8 cellular contexts compared by ENCODE assay signal in genomic region chr2:218259099-218259921, GRCh38. TPM values are rescaled to one million over a fixed set of nuclear protein-coding genes. Genes with fewer than 3 reads are reported as not detected.
DNase-seq lines count a peak whose midpoint lies in the region; ATAC-seq, FAIRE-seq and TF ChIP-seq lines count a peak whose summit lies in the region.

No MANE protein-coding gene starts in this region.

- 73 to 76% methylated on average over 14 to 15 of the region's 15 CpGs for WGBS in body of pancreas, 2 donors
- WGBS in HepG2 (ENCODE audit: low lambda C conversion rate), result 60% methylated on average over 15 of the region's 15 CpGs
- 25 to 47% methylated on average over 14 to 15 of the region's 15 CpGs for WGBS in testis, 2 donors

- H3K9me3 Mint-ChIP-seq in T-helper 2 cell treated with Interferon-gamma antibody and Interleukin-4, amounts not matched to agents 5 μg/mL and 100 μg/mL, for 36 hours, result no peaks in the 10 kb centered on the region

- H3K27me3 ChIP-seq in body of pancreas (no peaks in the 10 kb centered on the region), HepG2 (ENCODE audit: control insufficient read depth in 1 of 2, insufficient read depth in 2 of 2, low read length in 2 of 2) (no peaks in the 10 kb centered on the region), testis (no peaks in the 10 kb centered on the region)

- no peaks in the 10 kb centered on the region for H3K9me3 ChIP-seq in body of pancreas
- H3K9me3 ChIP-seq in HepG2 (ENCODE audit: low read length), result no peaks in the 10 kb centered on the region
- H3K9me3 ChIP-seq in testis, result no peaks in the 10 kb centered on the region

- TF ChIP-seq CTCF in body of pancreas (IDR thresholded peaks at IDR 0.05) (no peak), HepG2 (CRISPR knock-in tag; IDR thresholded peaks at IDR 0.05) (no peak), testis (IDR thresholded peaks at IDR 0.05) (no peak), GM10248 (IDR thresholded peaks at IDR 0.05; ENCODE audit: control extremely low read depth, extremely low read depth, low read depth, missing control alignments) (no peak)

- peaks cover 30% of the 10 kb centered on the region for H3K4me1 ChIP-seq in body of pancreas
- peaks cover 36% of the 10 kb centered on the region for H3K4me1 ChIP-seq in HepG2 (ENCODE audit: insufficient read depth, low read length)
- peaks cover 46% of the 10 kb centered on the region for H3K4me1 ChIP-seq in testis

- H3K4me3 ChIP-seq in body of pancreas, result no peak overlapping the region
- no peak overlapping the region for H3K4me3 ChIP-seq in HepG2 (replicated peaks in 1 of 3; ENCODE audit: insufficient read depth in 1 of 3, low read depth in 2 of 3, low read length in 3 of 3)
- no peak overlapping the region for H3K4me3 ChIP-seq in testis

- no peak overlapping the region for H3K4me3 Mint-ChIP-seq in T-helper 2 cell treated with Interferon-gamma antibody and Interleukin-4, amounts not matched to agents 5 μg/mL and 100 μg/mL, for 36 hours

- H2AFZ ChIP-seq in HepG2 (ENCODE audit: low read length), result no peak overlapping the region

- H3K27me3 Mint-ChIP-seq in T-helper 2 cell treated with Interferon-gamma antibody and Interleukin-4, amounts not matched to agents 5 μg/mL and 100 μg/mL, for 36 hours (ENCODE audit: low read depth), result no peaks in the 10 kb centered on the region

- CTCF ChIA-PET in HepG2 (lab: Yijun Ruan, JAX; ENCODE audit: low intra/inter-chr PET ratio, low total read pairs), result no interaction called here
- CTCF ChIA-PET in GM10248 (lab: Yijun Ruan, JAX), result interaction anchor here (1.2 to 8.3 kb wide), 6 partner anchors 8 to 88 kb away, joined by 4 to 57 read pairs (median 4); partner anchors contain the start of genes AAMP and PNKD

- no peak for DNase-seq in T-helper 2 cell treated with Interferon-gamma antibody and Interleukin-4, amounts not matched to agents 5 μg/mL and 100 μg/mL, for 36 hours (ENCODE audit: low spot score)
- no peak for DNase-seq in T-helper 2 cell
- peak in 3 of 4 donors; percentile 36 to 70 (median 49) for DNase-seq in body of pancreas
- DNase-seq in HepG2 (ENCODE audit: low spot score), result no peak
- peak; percentile 82 for DNase-seq in testis
- DNase-seq in GM10248 (ENCODE audit: extremely low spot score), result no peak
- DNase-seq in pons (ENCODE audit: low spot score), result no peak

- peak; percentile 36 for ATAC-seq in body of pancreas
- ATAC-seq in HepG2, result peak; percentile 17
- no peak for ATAC-seq in GM18870 (IDR thresholded peaks at IDR 0.05; ENCODE audit: unreplicated experiment)

- peak overlapping the region; percentile 45 for H3K27ac Mint-ChIP-seq in T-helper 2 cell treated with Interferon-gamma antibody and Interleukin-4, amounts not matched to agents 5 μg/mL and 100 μg/mL, for 36 hours

- no peak overlapping the region for H3K4me2 ChIP-seq in HepG2 (ENCODE audit: low read depth, low read length)

- H3K36me3 ChIP-seq in body of pancreas (replicated peaks in 1 of 2; ENCODE audit: insufficient read depth in 1 of 2, low read depth in 2 of 2), result peaks cover 0 to 4% of the 10 kb centered on the region in 2 donors
- H3K36me3 ChIP-seq in HepG2 (replicated peaks in 1 of 2; ENCODE audit: control insufficient read depth in 1 of 2, insufficient read depth in 2 of 2, low read length in 2 of 2), result peaks cover 15 to 27% of the 10 kb centered on the region in 2 experiments
- H3K36me3 ChIP-seq in testis (ENCODE audit: low read depth, missing control alignments), result no peaks in the 10 kb centered on the region

- TF ChIP-seq POLR2A in body of pancreas (IDR thresholded peaks at IDR 0.05) (peak in 1 of 3 donors; percentile 15), HepG2 (IDR thresholded peaks at IDR 0.05; ENCODE audit: insufficient read depth in 1 of 2, low read depth in 2 of 2, low read length in 2 of 2) (no peak), testis (IDR thresholded peaks at IDR 0.05) (no peak)

- in situ Hi-C loops in HepG2 (cut with HindIII; ENCODE audit: extremely low pct_ligation_motif_present, low pct_unique_long_range_greater_than_20kb), result no loop called here

- no peak for TF ChIP-seq EP300 in HepG2 (IDR thresholded peaks at IDR 0.05; ENCODE audit: low read depth in 2 of 2, low read length in 2 of 2)
- no peak for TF ChIP-seq EP300 in HepG2 (CRISPR knock-in tag; IDR thresholded peaks at IDR 0.05; ENCODE audit: borderline replicate concordance)

- H3K79me2 ChIP-seq in HepG2 (ENCODE audit: insufficient read depth, low read length), result no peaks in the 10 kb centered on the region

- no peak overlapping the region for H3K9ac ChIP-seq in HepG2 (ENCODE audit: insufficient read depth, low read depth, low read length)

- H3K36me3 Mint-ChIP-seq in T-helper 2 cell treated with Interferon-gamma antibody and Interleukin-4, amounts not matched to agents 5 μg/mL and 100 μg/mL, for 36 hours (ENCODE audit: low read depth), result peaks cover 23% of the 10 kb centered on the region

- intact Hi-C loops in body of pancreas (cut with DNase I) (no loop called here), HepG2 (cut with micrococcal nuclease; ENCODE audit: unreplicated experiment) (loop anchor here (5.0 kb wide), 1 partner anchor 72 kb away; no protein-coding TSS in a partner anchor), testis (cut with DNase I; ENCODE audit: low total_unique reads) (no loop called here)

- H3K27ac ChIP-seq in body of pancreas (peak overlapping the region; percentile 15 to 66 (median 41)), HepG2 (ENCODE audit: extremely low read length, insufficient read depth, low read length) (no peak overlapping the region), testis (peak overlapping the region; percentile 37 to 75)

- POLR2A ChIA-PET in HepG2 (lab: Yijun Ruan, JAX) (interaction anchor here (1.3 to 6.6 kb wide), 2 partner anchors 11 to 16 kb away, joined by 3 to 27 read pairs; partner anchors contain the start of genes AAMP and PNKD), GM10248 (lab: Yijun Ruan, JAX) (interaction anchor here (1.8 kb wide), 1 partner anchor 11 kb away, joined by 5 read pairs; the partner anchor contains the start of genes AAMP and PNKD)

- FAIRE-seq in HepG2 (lab: Jason Lieb, UNC), result no peak

- peaks cover 17% of the 10 kb centered on the region for H3K4me1 Mint-ChIP-seq in T-helper 2 cell treated with Interferon-gamma antibody and Interleukin-4, amounts not matched to agents 5 μg/mL and 100 μg/mL, for 36 hours (ENCODE audit: low read depth)

- BruUV-seq in HepG2 (replicated peaks; lab: Mats Ljungman, UMichigan), result no TSS peak

- TF ChIP-seq RAD21 in HepG2 (CRISPR knock-in tag; IDR thresholded peaks at IDR 0.05), result no peak

- no peaks in the 10 kb centered on the region for H4K20me1 ChIP-seq in HepG2 (ENCODE audit: insufficient read depth, low read length)

RNA-seq across cellular contexts. Expression of gene GPBAR1, which starts 1.5 kb away (rescaled TPM):
- total RNA-seq in body of pancreas (10 to 100 TPM in 1 of 2 donors, 1 to 10 TPM in 1; 3.1 to 90.3 TPM), HepG2 (2016; rRNA removed; fragmentation: Illumina TruSeq; extraction: Trizol) (0.09 TPM in 1 of 2 replicates, not detected in the other), testis (1 to 10 TPM; 1.5 to 1.8 TPM)
- not detected in 2 replicates for total RNA-seq in HepG2 (2016; cell fraction: cytosol; rRNA removed; fragmentation: Illumina TruSeq; extraction: Trizol; ENCODE audit: low read depth)
- total RNA-seq in HepG2 (2016; cell fraction: insoluble cytoplasmic fraction; rRNA removed; fragmentation: Illumina TruSeq; extraction: Trizol), result 0.15 TPM in 1 of 2 replicates, not detected in the other
- total RNA-seq in HepG2 (2016; cell fraction: membrane; rRNA removed; fragmentation: Illumina TruSeq; extraction: Trizol), result 0.17 TPM in 1 of 2 replicates, not detected in the other
- 0.25 and 0.38 TPM in 2 replicates for total RNA-seq in HepG2 (2016; cell fraction: nucleus; rRNA removed; fragmentation: Illumina TruSeq; extraction: Trizol)
- polyA plus RNA-seq in HepG2 (2011; rRNA removed) (0.05 and 0.09 TPM in 2 replicates), testis (ENCODE audit: insufficient read depth, low read depth, low replicate concordance) (3.4 TPM)
- polyA plus RNA-seq in HepG2 (2011; cell fraction: cytosol; rRNA removed), result 0.05 and 0.12 TPM in 2 replicates
- polyA plus RNA-seq in HepG2 (2011; cell fraction: nucleus; rRNA removed), result 0.45 and 0.68 TPM in 2 replicates
- 0.09 and 0.11 TPM in 2 replicates for polyA plus RNA-seq in HepG2 (2012)
- 0.08 and 0.22 TPM in 2 replicates for polyA plus RNA-seq in HepG2 (2016; cell fraction: cytosol; fragmentation: Illumina TruSeq; extraction: Trizol; ENCODE audit: low read depth)
- 0.16 TPM in 1 of 2 replicates, not detected in the other for polyA plus RNA-seq in HepG2 (2016; cell fraction: insoluble cytoplasmic fraction; fragmentation: Illumina TruSeq; extraction: Trizol; ENCODE audit: low read depth)
- 0.22 and 0.27 TPM in 2 replicates for polyA plus RNA-seq in HepG2 (2016; cell fraction: membrane; fragmentation: Illumina TruSeq; extraction: Trizol; ENCODE audit: low read depth)
- not detected in 2 replicates for polyA plus RNA-seq in HepG2 (2016; cell fraction: nucleus; fragmentation: Illumina TruSeq; extraction: Trizol; ENCODE audit: insufficient read depth, low read depth)
- polyA minus RNA-seq in HepG2 (2011; rRNA and poly(A)+ RNA removed; ENCODE audit: low replicate concordance), result 0.12 and 1.2 TPM in 2 replicates
- not detected in 2 replicates for polyA minus RNA-seq in HepG2 (2011; cell fraction: cytosol; rRNA and poly(A)+ RNA removed)
- 1.2 and 1.5 TPM in 2 replicates for polyA minus RNA-seq in HepG2 (2011; cell fraction: nucleus; rRNA and poly(A)+ RNA removed)

RNA-seq across cellular contexts. Expression of gene AAMP, which starts 10.6 kb away (rescaled TPM):
- total RNA-seq in body of pancreas (100 to 1,000 TPM in 1 of 2 donors, 10 to 100 TPM in 1; 61.5 to 114 TPM), HepG2 (2016; rRNA removed; fragmentation: Illumina TruSeq; extraction: Trizol) (186 and 241 TPM in 2 replicates), testis (100 to 1,000 TPM; 154 to 177 TPM)
- total RNA-seq in HepG2 (2016; cell fraction: cytosol; rRNA removed; fragmentation: Illumina TruSeq; extraction: Trizol; ENCODE audit: low read depth), result 26.6 and 29.2 TPM in 2 replicates
- 202 and 247 TPM in 2 replicates for total RNA-seq in HepG2 (2016; cell fraction: insoluble cytoplasmic fraction; rRNA removed; fragmentation: Illumina TruSeq; extraction: Trizol)
- total RNA-seq in HepG2 (2016; cell fraction: membrane; rRNA removed; fragmentation: Illumina TruSeq; extraction: Trizol), result 56.8 and 59.3 TPM in 2 replicates
- total RNA-seq in HepG2 (2016; cell fraction: nucleus; rRNA removed; fragmentation: Illumina TruSeq; extraction: Trizol), result 85.4 and 91.7 TPM in 2 replicates
- polyA plus RNA-seq in HepG2 (2011; rRNA removed) (110 and 119 TPM in 2 replicates), testis (ENCODE audit: insufficient read depth, low read depth, low replicate concordance) (112 TPM)
- 138 and 202 TPM in 2 replicates for polyA plus RNA-seq in HepG2 (2011; cell fraction: cytosol; rRNA removed)
- 161 and 181 TPM in 2 replicates for polyA plus RNA-seq in HepG2 (2011; cell fraction: nucleus; rRNA removed)
- polyA plus RNA-seq in HepG2 (2012), result 99.2 and 104 TPM in 2 replicates
- polyA plus RNA-seq in HepG2 (2016; cell fraction: cytosol; fragmentation: Illumina TruSeq; extraction: Trizol; ENCODE audit: low read depth), result 13.9 and 16.0 TPM in 2 replicates
- 224 and 231 TPM in 2 replicates for polyA plus RNA-seq in HepG2 (2016; cell fraction: insoluble cytoplasmic fraction; fragmentation: Illumina TruSeq; extraction: Trizol; ENCODE audit: low read depth)
- polyA plus RNA-seq in HepG2 (2016; cell fraction: membrane; fragmentation: Illumina TruSeq; extraction: Trizol; ENCODE audit: low read depth), result 30.9 and 33.2 TPM in 2 replicates
- 127 and 131 TPM in 2 replicates for polyA plus RNA-seq in HepG2 (2016; cell fraction: nucleus; fragmentation: Illumina TruSeq; extraction: Trizol; ENCODE audit: insufficient read depth, low read depth)
- polyA minus RNA-seq in HepG2 (2011; rRNA and poly(A)+ RNA removed; ENCODE audit: low replicate concordance), result 41.5 and 143 TPM in 2 replicates
- polyA minus RNA-seq in HepG2 (2011; cell fraction: cytosol; rRNA and poly(A)+ RNA removed), result 58.2 and 63.3 TPM in 2 replicates
- 39.9 and 43.6 TPM in 2 replicates for polyA minus RNA-seq in HepG2 (2011; cell fraction: nucleus; rRNA and poly(A)+ RNA removed)

RNA-seq across cellular contexts. Expression of gene PNKD, which starts 11.0 kb away (rescaled TPM):
- total RNA-seq in body of pancreas, result 10 to 100 TPM; 17.1 to 21.3 TPM
- 50.0 and 55.9 TPM in 2 replicates for total RNA-seq in HepG2 (2016; rRNA removed; fragmentation: Illumina TruSeq; extraction: Trizol)
- 21.6 and 27.3 TPM in 2 replicates for total RNA-seq in HepG2 (2016; cell fraction: cytosol; rRNA removed; fragmentation: Illumina TruSeq; extraction: Trizol; ENCODE audit: low read depth)
- 48.3 and 59.8 TPM in 2 replicates for total RNA-seq in HepG2 (2016; cell fraction: insoluble cytoplasmic fraction; rRNA removed; fragmentation: Illumina TruSeq; extraction: Trizol)
- total RNA-seq in HepG2 (2016; cell fraction: membrane; rRNA removed; fragmentation: Illumina TruSeq; extraction: Trizol), result 30.6 and 30.7 TPM in 2 replicates
- 34.2 and 39.5 TPM in 2 replicates for total RNA-seq in HepG2 (2016; cell fraction: nucleus; rRNA removed; fragmentation: Illumina TruSeq; extraction: Trizol)
- 78.0 and 80.4 TPM in 2 replicates for polyA plus RNA-seq in HepG2 (2011; rRNA removed)
- 48.4 and 76.6 TPM in 2 replicates for polyA plus RNA-seq in HepG2 (2011; cell fraction: cytosol; rRNA removed)
- 76.3 and 77.5 TPM in 2 replicates for polyA plus RNA-seq in HepG2 (2011; cell fraction: nucleus; rRNA removed)
- 59.5 and 60.9 TPM in 2 replicates for polyA plus RNA-seq in HepG2 (2012)
- polyA plus RNA-seq in HepG2 (2016; cell fraction: cytosol; fragmentation: Illumina TruSeq; extraction: Trizol; ENCODE audit: low read depth), result 24.9 and 29.3 TPM in 2 replicates
- polyA plus RNA-seq in HepG2 (2016; cell fraction: insoluble cytoplasmic fraction; fragmentation: Illumina TruSeq; extraction: Trizol; ENCODE audit: low read depth), result 58.0 and 59.1 TPM in 2 replicates
- 31.6 and 35.4 TPM in 2 replicates for polyA plus RNA-seq in HepG2 (2016; cell fraction: membrane; fragmentation: Illumina TruSeq; extraction: Trizol; ENCODE audit: low read depth)
- 73.5 and 80.9 TPM in 2 replicates for polyA plus RNA-seq in HepG2 (2016; cell fraction: nucleus; fragmentation: Illumina TruSeq; extraction: Trizol; ENCODE audit: insufficient read depth, low read depth)
- polyA minus RNA-seq in HepG2 (2011; rRNA and poly(A)+ RNA removed; ENCODE audit: low replicate concordance), result 33.3 and 44.2 TPM in 2 replicates
- 15.5 and 20.7 TPM in 2 replicates for polyA minus RNA-seq in HepG2 (2011; cell fraction: cytosol; rRNA and poly(A)+ RNA removed)
- polyA minus RNA-seq in HepG2 (2011; cell fraction: nucleus; rRNA and poly(A)+ RNA removed), result 9.7 and 10.9 TPM in 2 replicates
- total RNA-seq in testis, result 10 to 100 TPM; 79.3 to 84.2 TPM
- 90.7 TPM for polyA plus RNA-seq in testis (ENCODE audit: insufficient read depth, low read depth, low replicate concordance)

RNA-seq across cellular contexts. Expression of gene TMBIM1, which starts 33.0 kb away (rescaled TPM):
- total RNA-seq in body of pancreas, result 100 to 1,000 TPM; 125 to 148 TPM
- total RNA-seq in HepG2 (2016; rRNA removed; fragmentation: Illumina TruSeq; extraction: Trizol), result 69.7 and 139 TPM in 2 replicates
- 37.2 and 38.6 TPM in 2 replicates for total RNA-seq in HepG2 (2016; cell fraction: cytosol; rRNA removed; fragmentation: Illumina TruSeq; extraction: Trizol; ENCODE audit: low read depth)
- 57.8 and 142 TPM in 2 replicates for total RNA-seq in HepG2 (2016; cell fraction: insoluble cytoplasmic fraction; rRNA removed; fragmentation: Illumina TruSeq; extraction: Trizol)
- total RNA-seq in HepG2 (2016; cell fraction: membrane; rRNA removed; fragmentation: Illumina TruSeq; extraction: Trizol), result 88.3 and 90.4 TPM in 2 replicates
- 108 and 128 TPM in 2 replicates for total RNA-seq in HepG2 (2016; cell fraction: nucleus; rRNA removed; fragmentation: Illumina TruSeq; extraction: Trizol)
- polyA plus RNA-seq in HepG2 (2011; rRNA removed), result 127 and 181 TPM in 2 replicates
- polyA plus RNA-seq in HepG2 (2011; cell fraction: cytosol; rRNA removed), result 146 and 187 TPM in 2 replicates
- 207 and 243 TPM in 2 replicates for polyA plus RNA-seq in HepG2 (2011; cell fraction: nucleus; rRNA removed)
- 254 and 390 TPM in 2 replicates for polyA plus RNA-seq in HepG2 (2012)
- polyA plus RNA-seq in HepG2 (2016; cell fraction: cytosol; fragmentation: Illumina TruSeq; extraction: Trizol; ENCODE audit: low read depth), result 33.9 and 35.7 TPM in 2 replicates
- polyA plus RNA-seq in HepG2 (2016; cell fraction: insoluble cytoplasmic fraction; fragmentation: Illumina TruSeq; extraction: Trizol; ENCODE audit: low read depth), result 56.2 and 61.3 TPM in 2 replicates
- 62.1 and 66.4 TPM in 2 replicates for polyA plus RNA-seq in HepG2 (2016; cell fraction: membrane; fragmentation: Illumina TruSeq; extraction: Trizol; ENCODE audit: low read depth)
- polyA plus RNA-seq in HepG2 (2016; cell fraction: nucleus; fragmentation: Illumina TruSeq; extraction: Trizol; ENCODE audit: insufficient read depth, low read depth), result 152 and 156 TPM in 2 replicates
- polyA minus RNA-seq in HepG2 (2011; rRNA and poly(A)+ RNA removed; ENCODE audit: low replicate concordance), result 19.4 and 315 TPM in 2 replicates
- polyA minus RNA-seq in HepG2 (2011; cell fraction: cytosol; rRNA and poly(A)+ RNA removed), result 88.2 and 133 TPM in 2 replicates
- 37.2 and 64.6 TPM in 2 replicates for polyA minus RNA-seq in HepG2 (2011; cell fraction: nucleus; rRNA and poly(A)+ RNA removed)
- total RNA-seq in testis, result 10 to 100 TPM; 59.9 to 81.0 TPM
- 77.6 TPM for polyA plus RNA-seq in testis (ENCODE audit: insufficient read depth, low read depth, low replicate concordance)

RNA-seq across cellular contexts. Expression of gene ARPC2, which starts 42.3 kb away (rescaled TPM):
- total RNA-seq in body of pancreas (10 to 100 TPM; 68.6 to 96.2 TPM), HepG2 (2016; rRNA removed; fragmentation: Illumina TruSeq; extraction: Trizol) (168 and 201 TPM in 2 replicates), testis (100 to 1,000 TPM; 255 to 271 TPM)
- total RNA-seq in HepG2 (2016; cell fraction: cytosol; rRNA removed; fragmentation: Illumina TruSeq; extraction: Trizol; ENCODE audit: low read depth), result 312 and 330 TPM in 2 replicates
- total RNA-seq in HepG2 (2016; cell fraction: insoluble cytoplasmic fraction; rRNA removed; fragmentation: Illumina TruSeq; extraction: Trizol), result 163 and 189 TPM in 2 replicates
- 389 and 391 TPM in 2 replicates for total RNA-seq in HepG2 (2016; cell fraction: membrane; rRNA removed; fragmentation: Illumina TruSeq; extraction: Trizol)
- 103 and 109 TPM in 2 replicates for total RNA-seq in HepG2 (2016; cell fraction: nucleus; rRNA removed; fragmentation: Illumina TruSeq; extraction: Trizol)
- polyA plus RNA-seq in HepG2 (2011; rRNA removed) (257 and 303 TPM in 2 replicates), testis (ENCODE audit: insufficient read depth, low read depth, low replicate concordance) (338 TPM)
- polyA plus RNA-seq in HepG2 (2011; cell fraction: cytosol; rRNA removed), result 184 and 199 TPM in 2 replicates
- polyA plus RNA-seq in HepG2 (2011; cell fraction: nucleus; rRNA removed), result 103 and 125 TPM in 2 replicates
- 165 and 176 TPM in 2 replicates for polyA plus RNA-seq in HepG2 (2012)
- 614 and 653 TPM in 2 replicates for polyA plus RNA-seq in HepG2 (2016; cell fraction: cytosol; fragmentation: Illumina TruSeq; extraction: Trizol; ENCODE audit: low read depth)
- polyA plus RNA-seq in HepG2 (2016; cell fraction: insoluble cytoplasmic fraction; fragmentation: Illumina TruSeq; extraction: Trizol; ENCODE audit: low read depth), result 342 and 343 TPM in 2 replicates
- polyA plus RNA-seq in HepG2 (2016; cell fraction: membrane; fragmentation: Illumina TruSeq; extraction: Trizol; ENCODE audit: low read depth), result 586 and 613 TPM in 2 replicates
- polyA plus RNA-seq in HepG2 (2016; cell fraction: nucleus; fragmentation: Illumina TruSeq; extraction: Trizol; ENCODE audit: insufficient read depth, low read depth), result 218 and 223 TPM in 2 replicates
- polyA minus RNA-seq in HepG2 (2011; rRNA and poly(A)+ RNA removed; ENCODE audit: low replicate concordance), result 153 and 196 TPM in 2 replicates
- polyA minus RNA-seq in HepG2 (2011; cell fraction: cytosol; rRNA and poly(A)+ RNA removed), result 74.9 and 88.0 TPM in 2 replicates
- 166 and 173 TPM in 2 replicates for polyA minus RNA-seq in HepG2 (2011; cell fraction: nucleus; rRNA and poly(A)+ RNA removed)

Comparison
In these comparisons a context has a peak if more than half of its experiments do, and no peak if none do; other contexts are left out.
1. DNase-seq: peak in body of pancreas (3 of 4) and testis (single experiment); none in T-helper 2 cell treated with Interferon-gamma antibody and Interleukin-4, amounts not matched to agents 5 μg/mL and 100 μg/mL, for 36 hours (single experiment), T-helper 2 cell (0 of 5), HepG2 (single experiment), GM10248 (single experiment) and pons (single experiment).